23 cellular contexts compared by ENCODE assay signal in the genomic region with DNA sequence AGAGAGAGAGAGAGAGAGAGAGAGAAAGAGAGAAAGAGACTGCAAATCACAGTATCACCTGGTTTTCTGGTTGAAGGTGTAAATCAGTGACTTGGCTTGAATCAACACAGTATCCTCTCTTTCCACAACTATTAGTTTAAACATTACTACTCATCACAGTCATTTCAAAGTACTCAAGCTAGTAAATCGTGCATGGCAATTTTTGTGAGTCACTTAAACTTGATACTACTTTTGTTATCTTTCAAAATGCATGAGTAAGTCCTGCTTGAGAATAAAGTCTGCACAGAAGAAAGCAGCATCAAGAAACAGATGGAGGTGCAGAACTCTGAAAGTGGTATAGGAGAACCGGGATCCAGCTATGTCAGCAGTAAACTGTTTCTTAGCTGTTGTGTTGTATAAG.
"Had no signal": no experiment of that assay in that cellular context is flagged by ENCODE, and none has a peak within 500 bp of the region (broad histone marks: within the 10 kb centered on the region; RNA-seq: fewer than 3 reads in every experiment).

No MANE protein-coding gene starts in this region.

- ATAC-seq: Panc1, Right ventricle myocardium inferior, SK-N-SH treated with all-trans-retinoic acid at 6 μM for 48 hours, T-helper 17 cell had no signal

- DNase-seq: IMR-90, Karpas-422, KG1, MM.1S, NCI-H1092 treated with DMSO at 0.1 percent for 48 hours, NCI-H1436, NCI-H187, NCI-H2029, NCI-H2081 treated with DMSO at 0.1 percent for 48 hours, NCI-H2171, NCI-H226, NCI-H446, NCI-H510A, NCI-H526 treated with DMSO at 0.1 percent for 48 hours, NCI-H774, SHP77 treated with DMSO at 0.1 percent for 48 hours, SJCRH30, T-helper 1 cell, T-helper 17 cell had no signal

- H3K9me3 ChIP-seq: SJCRH30 had no signal

- H3K27me3 ChIP-seq: SJCRH30 had no signal

- H3K4me1 ChIP-seq: SJCRH30 had no signal

- H3K4me3 ChIP-seq: SJCRH30 had no signal

- H3K27ac ChIP-seq: HL-60, SJCRH30 had no signal

- H3K36me3 ChIP-seq: SJCRH30 had no signal
